16 cellular contexts compared by ENCODE assay signal in the genomic region with DNA sequence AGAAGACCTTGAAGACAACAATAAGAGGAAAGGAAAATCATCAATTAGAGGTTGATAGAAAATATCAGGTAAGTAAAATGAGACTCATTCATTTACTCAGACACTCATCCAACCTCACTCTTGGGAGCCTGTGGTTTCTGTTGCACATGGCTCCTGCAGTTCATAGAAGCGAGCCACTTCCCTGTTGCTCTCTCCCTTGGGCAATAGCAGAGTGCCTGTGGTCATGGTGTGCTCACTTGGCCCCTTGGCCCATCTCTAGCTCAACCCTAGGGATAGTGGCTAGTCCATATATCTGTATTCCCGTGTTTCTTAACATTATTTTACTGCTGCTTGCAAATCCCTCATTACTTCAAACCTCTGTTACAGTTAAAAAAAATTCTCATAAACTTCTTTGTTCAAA.
DNase-seq lines count a peak whose midpoint lies in the region; ATAC-seq, FAIRE-seq and TF ChIP-seq lines count a peak whose summit lies in the region.
"Had no signal": no experiment of that assay in that cellular context is flagged by ENCODE, and none has a peak within 500 bp of the region (broad histone marks: within the 10 kb centered on the region; RNA-seq: fewer than 3 reads in every experiment).

No MANE protein-coding gene starts in this region.

- H3K4me3 ChIP-seq in BLaER1 treated with 17β-estradiol and CSF1 and Interleukin-3, amounts not matched to agents 10 nM and 100 nM, result no peak overlapping the region
- no peak overlapping the region for H3K4me3 ChIP-seq in bronchial epithelial cell (ENCODE audit: low read depth, low read length)
- H3K4me3 ChIP-seq: spleen, stomach had no signal

- no peaks in the 10 kb centered on the region for H4K20me1 ChIP-seq in BLaER1 treated with 17β-estradiol and CSF1 and Interleukin-3, amounts not matched to agents 10 nM and 100 nM

- DNase-seq in KBM-7 (peak; percentile 74), NOMO-1 treated with DMSO at 0.1 percent for 48 hours (lab: John Stamatoyannopoulos, UW; ENCODE audit: unreplicated experiment) (peak; percentile 75), bronchial epithelial cell (ENCODE audit: low read depth) (peak; percentile 18), NCI-H2171 (lab: John Stamatoyannopoulos, UW) (no peak), HCEC 1CT (no peak), cerebellar nuclear complex (lab: John Stamatoyannopoulos, UW) (no peak)
- DNase-seq: activated CD4-positive, alpha-beta T cell treated with anti-CD3 and anti-CD28 coated beads for 36 hours; activated T-cell treated with anti-CD3 and anti-CD28 coated beads, Interleukin-2, amount 50 U/mL, for 24 hours; kidney; spleen; stomach had no signal

- H3K4me2 ChIP-seq in BLaER1 treated with 17β-estradiol and CSF1 and Interleukin-3, amounts not matched to agents 10 nM and 100 nM, result peak overlapping the region in 10 of 11 experiments; percentile 31 to 77 (median 49); a peak in 18 of 22 replicates

- H3K27me3 ChIP-seq in BLaER1 treated with 17β-estradiol and CSF1 and Interleukin-3, amounts not matched to agents 10 nM and 100 nM, result no peaks in the 10 kb centered on the region
- no peaks in the 10 kb centered on the region for H3K27me3 ChIP-seq in bronchial epithelial cell (ENCODE audit: control insufficient read depth, insufficient read depth, low read length)
- H3K27me3 ChIP-seq: spleen, stomach had no signal

- no peak for ATAC-seq in HG02973 (IDR thresholded peaks at IDR 0.05; ENCODE audit: unreplicated experiment)
- ATAC-seq: activated CD4-positive, alpha-beta T cell treated with anti-CD3 and anti-CD28 coated beads for 36 hours had no signal

- H3K4me1 ChIP-seq in BLaER1 treated with 17β-estradiol and CSF1 and Interleukin-3, amounts not matched to agents 10 nM and 100 nM, result peaks cover 26 to 62% (median 44%) of the 10 kb centered on the region in 10 experiments
- H3K4me1 ChIP-seq: parathyroid adenoma, stomach had no signal

- H3K9ac ChIP-seq in BLaER1 treated with 17β-estradiol and CSF1 and Interleukin-3, amounts not matched to agents 10 nM and 100 nM, result no peak overlapping the region
- H3K9ac ChIP-seq: parathyroid adenoma had no signal

- H3K9me3 ChIP-seq in BLaER1 treated with 17β-estradiol and CSF1 and Interleukin-3, amounts not matched to agents 10 nM and 100 nM (replicated peaks in 1 of 11), result peaks cover 0 to 15% (median 8%) of the 10 kb centered on the region in 11 experiments; a peak in 10 of 22 replicates
- H3K9me3 ChIP-seq: spleen, stomach had no signal

- FAIRE-seq in bronchial epithelial cell (lab: Jason Lieb, UNC), result no peak
- FAIRE-seq: endothelial cell of umbilical vein, H54, kidney had no signal

- TF ChIP-seq CTCF in bronchial epithelial cell (IDR thresholded peaks at IDR 0.05; ENCODE audit: insufficient read depth, low read length, severe bottlenecking), result no peak

- peak overlapping the region in 8 of 11 experiments; percentile 1 to 79 (median 62); a peak in 12 of 22 replicates for H3K27ac ChIP-seq in BLaER1 treated with 17β-estradiol and CSF1 and Interleukin-3, amounts not matched to agents 10 nM and 100 nM
- H3K27ac ChIP-seq: parathyroid adenoma, spleen, stomach had no signal

- H3K36me3 ChIP-seq in BLaER1 treated with 17β-estradiol and CSF1 and Interleukin-3, amounts not matched to agents 10 nM and 100 nM, result no peaks in the 10 kb centered on the region
- no peaks in the 10 kb centered on the region for H3K36me3 ChIP-seq in bronchial epithelial cell (ENCODE audit: control insufficient read depth, insufficient read depth, low read length)
- H3K36me3 ChIP-seq: spleen, stomach had no signal

- in situ Hi-C loops in KBM-7 (cut with MboI; ENCODE audit: low pct_unique_long_range_greater_than_20kb, low sequenced_read_pairs), result no loop called here

Comparison
In these comparisons a context has a peak if more than half of its experiments do, and no peak if none do; other contexts are left out.
1. DNase-seq: peak in KBM-7 (single experiment), NOMO-1 treated with DMSO at 0.1 percent for 48 hours (single experiment) and bronchial epithelial cell (single experiment); none in NCI-H2171 (single experiment), HCEC 1CT (single experiment) and cerebellar nuclear complex (0 of 2).